Comparison of ENCODE assay signal across 34 cellular contexts in genomic region chr11:116406042-116406441, GRCh38.
"Had no signal": no experiment of that assay in that cellular context is flagged by ENCODE, and none has a peak within 500 bp of the region (broad histone marks: within the 10 kb centered on the region; RNA-seq: fewer than 3 reads in every experiment).

No MANE protein-coding gene starts in this region.

- H3K27me3 ChIP-seq: ascending aorta, body of pancreas, breast epithelium, MG63, Peyer's patch had no signal

- H3K27ac Mint-ChIP-seq: activated CD8-positive, alpha-beta T cell treated with anti-CD3 and anti-CD28 coated beads for 36 hours; activated naive CD4-positive, alpha-beta T cell treated with anti-CD3 and anti-CD28 coated beads, Interleukin-2, amount 50 U/mL, for 24 hours; activated naive CD8-positive, alpha-beta T cell treated with anti-CD3 and anti-CD28 coated beads, Interleukin-2, amount 10 ng/mL, durations not matched to agents 7 days and 5 days; activated T-cell treated with anti-CD3 and anti-CD28 coated beads, Interleukin-2, amount 50 U/mL, for 72 hours; activated T-helper 17 cell treated with anti-CD3 and anti-CD28 coated beads, Interleukin-2, amount 50 U/mL, for 72 hours had no signal

- H3K4me3 Mint-ChIP-seq: activated CD8-positive, alpha-beta T cell treated with anti-CD3 and anti-CD28 coated beads for 36 hours; activated naive CD4-positive, alpha-beta T cell treated with anti-CD3 and anti-CD28 coated beads, Interleukin-2, amount 50 U/mL, for 24 hours; activated naive CD8-positive, alpha-beta T cell treated with anti-CD3 and anti-CD28 coated beads, Interleukin-2, amount 10 ng/mL, durations not matched to agents 7 days and 5 days; activated T-cell treated with anti-CD3 and anti-CD28 coated beads, Interleukin-2, amount 50 U/mL, for 72 hours; activated T-helper 17 cell treated with anti-CD3 and anti-CD28 coated beads, Interleukin-2, amount 50 U/mL, for 72 hours had no signal

- ATAC-seq: activated CD8-positive, alpha-beta T cell treated with anti-CD3 and anti-CD28 coated beads for 36 hours; activated T-cell treated with anti-CD3 and anti-CD28 coated beads, Interleukin-2, amount 50 U/mL, for 72 hours; activated T-helper 17 cell treated with anti-CD3 and anti-CD28 coated beads, Interleukin-2, amount 50 U/mL, for 72 hours; body of pancreas had no signal

- H3K27me3 Mint-ChIP-seq: activated naive CD4-positive, alpha-beta T cell treated with anti-CD3 and anti-CD28 coated beads, Interleukin-2, amount 50 U/mL, for 24 hours; activated naive CD8-positive, alpha-beta T cell treated with anti-CD3 and anti-CD28 coated beads, Interleukin-2, amount 10 ng/mL, durations not matched to agents 7 days and 5 days had no signal

- DNase-seq: activated CD4-positive, alpha-beta T cell treated with anti-CD3 and anti-CD28 coated beads for 1 hour; activated CD4-positive, alpha-beta T cell treated with anti-CD3 and anti-CD28 coated beads for 48 hours; activated CD4-positive, alpha-beta T cell treated with anti-CD3 and anti-CD28 coated beads, Interleukin-2, amount 50 U/mL, for 4 hours; activated CD4-positive, CD25-positive, alpha-beta regulatory T cell; activated CD8-positive, alpha-beta T cell treated with anti-CD3 and anti-CD28 coated beads for 36 hours; activated effector memory CD4-positive, alpha-beta T cell treated with anti-CD3 and anti-CD28 coated beads, Interleukin-2, amount 50 U/mL, for 16 hours; activated naive CD4-positive, alpha-beta T cell treated with Interleukin-2 at 50 U/mL for 16 hours; activated naive CD8-positive, alpha-beta T cell treated with anti-CD3 and anti-CD28 coated beads, Interleukin-2, amount 10 ng/mL, durations not matched to agents 7 days and 5 days; activated T-cell treated with anti-CD3 and anti-CD28 coated beads, Interleukin-2, amount 50 U/mL, for 1 hour; activated T-cell treated with anti-CD3 and anti-CD28 coated beads, Interleukin-2, amount 50 U/mL, for 72 hours; amygdala; body of pancreas; caudate nucleus; cerebellar nuclear complex; Kasumi-1; KG1; MG63; NCI-H1048; NCI-H1105 treated with DMSO at 0.1 percent for 48 hours; NCI-H1436; NCI-H1694 treated with DMSO at 0.1 percent for 48 hours; NCI-H2029; NCI-H510A; NCI-H526; NCI-H774; Peyer's patch; Right ventricle myocardium superior; T1000; WERI-Rb-1 had no signal

- H3K9me3 Mint-ChIP-seq: activated CD8-positive, alpha-beta T cell treated with anti-CD3 and anti-CD28 coated beads for 36 hours; activated naive CD4-positive, alpha-beta T cell treated with anti-CD3 and anti-CD28 coated beads, Interleukin-2, amount 50 U/mL, for 24 hours; activated naive CD8-positive, alpha-beta T cell treated with anti-CD3 and anti-CD28 coated beads, Interleukin-2, amount 10 ng/mL, durations not matched to agents 7 days and 5 days; activated T-cell treated with anti-CD3 and anti-CD28 coated beads, Interleukin-2, amount 50 U/mL, for 72 hours; activated T-helper 17 cell treated with anti-CD3 and anti-CD28 coated beads, Interleukin-2, amount 50 U/mL, for 72 hours had no signal

- H3K4me3 ChIP-seq: ascending aorta, body of pancreas, breast epithelium, MG63, Peyer's patch had no signal

- H3K36me3 ChIP-seq: ascending aorta, breast epithelium, MG63, Peyer's patch, WERI-Rb-1 had no signal

- H3K9me3 ChIP-seq: ascending aorta, body of pancreas, breast epithelium, MG63, Peyer's patch had no signal

- H3K27ac ChIP-seq: ascending aorta, body of pancreas, breast epithelium, Peyer's patch, RWPE1 had no signal

- H3K4me1 Mint-ChIP-seq: activated naive CD4-positive, alpha-beta T cell treated with anti-CD3 and anti-CD28 coated beads, Interleukin-2, amount 50 U/mL, for 24 hours; activated naive CD8-positive, alpha-beta T cell treated with anti-CD3 and anti-CD28 coated beads, Interleukin-2, amount 10 ng/mL, durations not matched to agents 7 days and 5 days; activated T-helper 17 cell treated with anti-CD3 and anti-CD28 coated beads, Interleukin-2, amount 50 U/mL, for 72 hours had no signal

- H3K36me3 Mint-ChIP-seq: activated naive CD4-positive, alpha-beta T cell treated with anti-CD3 and anti-CD28 coated beads, Interleukin-2, amount 50 U/mL, for 24 hours; activated naive CD8-positive, alpha-beta T cell treated with anti-CD3 and anti-CD28 coated beads, Interleukin-2, amount 10 ng/mL, durations not matched to agents 7 days and 5 days had no signal

- H3K4me1 ChIP-seq: ascending aorta, body of pancreas, breast epithelium, Peyer's patch had no signal
